Comparison of ENCODE assay signal across 14 cellular contexts in genomic region chr22:43537019-43537585, GRCh38.
DNase-seq lines count a peak whose midpoint lies in the region; ATAC-seq, FAIRE-seq and TF ChIP-seq lines count a peak whose summit lies in the region.
"Had no signal": no experiment of that assay in that cellular context is flagged by ENCODE, and none has a peak within 500 bp of the region (broad histone marks: within the 10 kb centered on the region; RNA-seq: fewer than 3 reads in every experiment).

No MANE protein-coding gene starts in this region.

- no peaks in the 10 kb centered on the region for H3K27me3 ChIP-seq in DOHH2 (ENCODE audit: control insufficient read depth, low read length)

- no peak overlapping the region for H3K4me3 ChIP-seq in DOHH2 (ENCODE audit: low read length)

- H3K9me3 ChIP-seq in DOHH2 (ENCODE audit: control insufficient read depth, insufficient read depth, low read length): no peaks in the 10 kb centered on the region

- no peak for ATAC-seq in HG03520 (IDR thresholded peaks at IDR 0.05; ENCODE audit: unreplicated experiment)
- ATAC-seq: T-cell had no signal

- H3K4me2 ChIP-seq in DOHH2 (ENCODE audit: low read length): no peak overlapping the region

- peak; percentile 6 for DNase-seq in HT1080 (ENCODE audit: low read depth)
- peak; percentile 55 for DNase-seq in RPMI8226
- peak; percentile 43 for DNase-seq in mesenteric fat pad (ENCODE audit: low spot score)
- DNase-seq in GM12892 (ENCODE audit: insufficient read length): no peak
- no peak for DNase-seq in activated CD4-positive, CD25-positive, alpha-beta regulatory T cell (lab: John Stamatoyannopoulos, UW)
- DNase-seq: activated CD4-positive, alpha-beta memory T cell treated with anti-CD3 and anti-CD28 coated beads, Interleukin-2, amount 10 ng/mL, durations not matched to agents 7 days and 5 days; CD4-positive, alpha-beta memory T cell; NCI-H1694; T-cell had no signal

- no peak for FAIRE-seq in GM12892 (lab: Jason Lieb, UNC)
- FAIRE-seq: bronchial epithelial cell, endometrium, H54 had no signal

- no peaks in the 10 kb centered on the region for H3K79me2 ChIP-seq in DOHH2 (ENCODE audit: control insufficient read depth, low read length)

- no peak for TF ChIP-seq POLR2A in GM12892 (IDR thresholded peaks at IDR 0.05; ENCODE audit: low read depth, low read length)

- no peak overlapping the region for H3K27ac ChIP-seq in DOHH2 (ENCODE audit: low read depth, low read length)

- no peaks in the 10 kb centered on the region for H3K9me2 ChIP-seq in DOHH2 (replicated peaks; ENCODE audit: control insufficient read depth, low read length)

- no peaks in the 10 kb centered on the region for H3F3A ChIP-seq in DOHH2 (ENCODE audit: control insufficient read depth, insufficient read depth)

- TF ChIP-seq CTCF in DOHH2 (IDR thresholded peaks at IDR 0.05; ENCODE audit: low read depth, low read length, poor library complexity, severe bottlenecking): peak; percentile 18

- H3K4me1 ChIP-seq in DOHH2 (ENCODE audit: control insufficient read depth, low read length): no peaks in the 10 kb centered on the region

- H4K20me1 ChIP-seq in DOHH2 (ENCODE audit: control insufficient read depth, insufficient read depth, low read depth, low read length): no peaks in the 10 kb centered on the region

- H3K36me3 ChIP-seq in DOHH2 (ENCODE audit: control insufficient read depth, low read length): no peaks in the 10 kb centered on the region

Comparison
In these comparisons a context has a peak if more than half of its experiments do, and no peak if none do; other contexts are left out.
1. DNase-seq: peak in HT1080 (single experiment), RPMI8226 (single experiment) and mesenteric fat pad (single experiment); none in GM12892 (single experiment) and activated CD4-positive, CD25-positive, alpha-beta regulatory T cell (0 of 4).